23 cellular contexts compared by ENCODE assay signal in genomic region chr22:26800858-26801257, GRCh38.
A peak's percentile ranks its signal among the peaks of the same experiment; 100 is the strongest.
DNase-seq lines count a peak whose midpoint lies in the region; ATAC-seq, FAIRE-seq and TF ChIP-seq lines count a peak whose summit lies in the region.
"Had no signal": no experiment of that assay in that cellular context is flagged by ENCODE, and none has a peak within 500 bp of the region (broad histone marks: within the 10 kb centered on the region; RNA-seq: fewer than 3 reads in every experiment).

No MANE protein-coding gene starts in this region.

- H3K27ac Mint-ChIP-seq in HFFc6 = peak overlapping the region; percentile 24
- H3K27ac Mint-ChIP-seq in mesothelial cell of epicardium = peak overlapping the region; percentile 24
- H3K27ac Mint-ChIP-seq in effector memory CD8-positive, alpha-beta T cell = peak overlapping the region in 1 of 2 donors; percentile 74
- H3K27ac Mint-ChIP-seq in activated naive CD8-positive, alpha-beta T cell treated with anti-CD3 and anti-CD28 coated beads for 36 hours = no peak overlapping the region
- H3K27ac Mint-ChIP-seq: activated naive CD8-positive, alpha-beta T cell treated with anti-CD3 and anti-CD28 coated beads, Interleukin-2, amount 10 ng/mL, durations not matched to agents 7 days and 5 days; natural killer cell had no signal

- TF ChIP-seq EP300 in H1 (IDR thresholded peaks at IDR 0.05; ENCODE audit: borderline replicate concordance in 1 of 2, low read depth in 2 of 2, low read length in 2 of 2) = no peak

- no peak overlapping the region for H3K4ac ChIP-seq in H1 (replicated peaks; ENCODE audit: insufficient read length, low read depth, low read length)

- peak overlapping the region; percentile 26 to 44; a peak in 3 of 4 replicates for H3K4me2 ChIP-seq in H1 (ENCODE audit: insufficient read depth in 1 of 2, low read depth in 2 of 2, low read length in 2 of 2)

- H3K4me1 Mint-ChIP-seq in HFFc6 (ENCODE audit: low read depth) (peaks cover 33% of the 10 kb centered on the region), mesothelial cell of epicardium (peaks cover 17% of the 10 kb centered on the region)
- H3K4me1 Mint-ChIP-seq in effector memory CD8-positive, alpha-beta T cell (ENCODE audit: low read depth in 2 of 2) = no peaks in the 10 kb centered on the region
- no peaks in the 10 kb centered on the region for H3K4me1 Mint-ChIP-seq in activated naive CD8-positive, alpha-beta T cell treated with anti-CD3 and anti-CD28 coated beads for 36 hours
- H3K4me1 Mint-ChIP-seq: activated naive CD8-positive, alpha-beta T cell treated with anti-CD3 and anti-CD28 coated beads, Interleukin-2, amount 10 ng/mL, durations not matched to agents 7 days and 5 days; CD8-positive, alpha-beta memory T cell; natural killer cell had no signal

- H3K18ac ChIP-seq in H1 (ENCODE audit: extremely low read depth, low read length) = peak overlapping the region; percentile 62; the same call in 1 of the 2 replicates

- H3K9ac ChIP-seq in H1 (replicated peaks in 1 of 4; ENCODE audit: extremely low read depth in 1 of 4, low read depth in 3 of 4, low read length in 3 of 4) = peak overlapping the region in 3 of 4 experiments; percentile 9 to 47 (median 28); a peak in 1 of 7 replicates

- no peak overlapping the region for H3K4me3 ChIP-seq in H1 (ENCODE audit: extremely low read depth in 1 of 4, insufficient read depth in 2 of 4, low read depth in 3 of 4, low read length in 4 of 4)
- H3K4me3 ChIP-seq: lung, stomach, vagina had no signal

- H3K36me3 Mint-ChIP-seq in HFFc6 (ENCODE audit: low read depth) (no peaks in the 10 kb centered on the region), mesothelial cell of epicardium (no peaks in the 10 kb centered on the region)
- H3K36me3 Mint-ChIP-seq in effector memory CD8-positive, alpha-beta T cell (ENCODE audit: insufficient read depth) = no peaks in the 10 kb centered on the region
- no peaks in the 10 kb centered on the region for H3K36me3 Mint-ChIP-seq in activated naive CD8-positive, alpha-beta T cell treated with anti-CD3 and anti-CD28 coated beads for 36 hours
- H3K36me3 Mint-ChIP-seq: activated naive CD8-positive, alpha-beta T cell treated with anti-CD3 and anti-CD28 coated beads, Interleukin-2, amount 10 ng/mL, durations not matched to agents 7 days and 5 days; natural killer cell had no signal

- no peak overlapping the region for H3K14ac ChIP-seq in H1 (ENCODE audit: insufficient read length)

- no peak overlapping the region for H2BK12ac ChIP-seq in H1 (ENCODE audit: low read depth, low read length)

- H3K27me3 ChIP-seq in H1 (replicated peaks in 1 of 4; ENCODE audit: control insufficient read depth in 3 of 4, extremely low read depth in 1 of 4, insufficient read depth in 3 of 4, low read length in 3 of 4) = no peaks in the 10 kb centered on the region
- H3K27me3 ChIP-seq: stomach, vagina had no signal

- FAIRE-seq in H1 (lab: Jason Lieb, UNC) = peak; percentile 63
- FAIRE-seq: H54, TTC549 had no signal

- peak; percentile 74 for DNase-seq in AG08396 (ENCODE audit: low spot score)
- DNase-seq in HFFc6 = peak; percentile 8
- DNase-seq in H1 (ENCODE audit: low read depth in 1 of 2, low spot score in 2 of 2) = peak in 1 of 2 experiments; percentile 79
- no peak for DNase-seq in mesothelial cell of epicardium (ENCODE audit: low spot score in 2 of 2, unreplicated experiment in 2 of 2)
- no peak for DNase-seq in effector memory CD8-positive, alpha-beta T cell
- DNase-seq in activated naive CD8-positive, alpha-beta T cell treated with anti-CD3 and anti-CD28 coated beads for 36 hours = no peak
- DNase-seq in SIG-M5 (lab: John Stamatoyannopoulos, UW) = no peak
- no peak for DNase-seq in D341Med (ENCODE audit: low spot score)
- DNase-seq: activated CD4-positive, alpha-beta T cell treated with anti-CD3 and anti-CD28 coated beads, Interleukin-2, amount 50 U/mL, for 4 hours; activated naive CD8-positive, alpha-beta T cell treated with anti-CD3 and anti-CD28 coated beads, Interleukin-2, amount 10 ng/mL, durations not matched to agents 7 days and 5 days; activated T-cell treated with anti-CD3 and anti-CD28 coated beads, Interleukin-2, amount 50 U/mL, for 4 hours; CD8-positive, alpha-beta memory T cell; effector CD8-positive, alpha-beta T cell; MV-4-11; natural killer cell; NCI-H2081 treated with DMSO at 0.1 percent for 48 hours; NCI-H526; PC-3; stomach had no signal

- no peak overlapping the region for H2BK20ac ChIP-seq in H1 (ENCODE audit: low read length)

- H2BK5ac ChIP-seq in H1 (ENCODE audit: low read depth, low read length) = no peak overlapping the region

- H3K9me3 Mint-ChIP-seq in HFFc6 (no peaks in the 10 kb centered on the region), mesothelial cell of epicardium (no peaks in the 10 kb centered on the region)
- no peaks in the 10 kb centered on the region for H3K9me3 Mint-ChIP-seq in effector memory CD8-positive, alpha-beta T cell
- no peaks in the 10 kb centered on the region for H3K9me3 Mint-ChIP-seq in activated naive CD8-positive, alpha-beta T cell treated with anti-CD3 and anti-CD28 coated beads for 36 hours
- H3K9me3 Mint-ChIP-seq: activated naive CD8-positive, alpha-beta T cell treated with anti-CD3 and anti-CD28 coated beads, Interleukin-2, amount 10 ng/mL, durations not matched to agents 7 days and 5 days; activated T-cell treated with anti-CD3 and anti-CD28 coated beads, Interleukin-2, amount 50 U/mL, for 4 hours; CD8-positive, alpha-beta memory T cell; natural killer cell had no signal

- H3K4me3 Mint-ChIP-seq in HFFc6 = no peak overlapping the region
- no peak overlapping the region for H3K4me3 Mint-ChIP-seq in mesothelial cell of epicardium
- H3K4me3 Mint-ChIP-seq in effector memory CD8-positive, alpha-beta T cell = no peak overlapping the region
- H3K4me3 Mint-ChIP-seq in activated naive CD8-positive, alpha-beta T cell treated with anti-CD3 and anti-CD28 coated beads for 36 hours = no peak overlapping the region
- H3K4me3 Mint-ChIP-seq: activated naive CD8-positive, alpha-beta T cell treated with anti-CD3 and anti-CD28 coated beads, Interleukin-2, amount 10 ng/mL, durations not matched to agents 7 days and 5 days; activated T-cell treated with anti-CD3 and anti-CD28 coated beads, Interleukin-2, amount 50 U/mL, for 4 hours; CD8-positive, alpha-beta memory T cell; natural killer cell had no signal

- no peaks in the 10 kb centered on the region for H3K36me3 ChIP-seq in H1 (ENCODE audit: control insufficient read depth in 2 of 4, insufficient read depth in 4 of 4, low read length in 3 of 4)
- H3K36me3 ChIP-seq: stomach, vagina had no signal

- no peak for TF ChIP-seq RAD21 in H1 (IDR thresholded peaks at IDR 0.05 in 1 of 2, conservative IDR thresholded peaks at IDR 0.05 in 1 of 2; ENCODE audit: low read depth in 2 of 2, low read length in 2 of 2)

- TF ChIP-seq POLR2A in H1 (IDR thresholded peaks at IDR 0.05; ENCODE audit: control extremely low read depth in 1 of 2, low read depth in 2 of 2, low read length in 2 of 2) = no peak

- no peak overlapping the region for H4K8ac ChIP-seq in H1 (ENCODE audit: extremely low read depth, insufficient read depth, low read length)

- no peak overlapping the region for H2AFZ ChIP-seq in H1 (ENCODE audit: low read length)

- H2BK120ac ChIP-seq in H1 (replicated peaks; ENCODE audit: low read depth, low read length) = no peak overlapping the region

- no peak for ATAC-seq in effector memory CD8-positive, alpha-beta T cell (replicated peaks)
- ATAC-seq: activated T-cell treated with anti-CD3 and anti-CD28 coated beads, Interleukin-2, amount 50 U/mL, for 4 hours; natural killer cell; PC-3 had no signal

- H3K79me1 ChIP-seq in H1 (ENCODE audit: low read depth, low read length) = no peaks in the 10 kb centered on the region

- H3K27me3 Mint-ChIP-seq in HFFc6 (ENCODE audit: insufficient read depth) (peaks cover 12% of the 10 kb centered on the region), mesothelial cell of epicardium (ENCODE audit: low read depth) (peaks cover 19% of the 10 kb centered on the region)
- H3K27me3 Mint-ChIP-seq in effector memory CD8-positive, alpha-beta T cell = no peaks in the 10 kb centered on the region
- H3K27me3 Mint-ChIP-seq in activated naive CD8-positive, alpha-beta T cell treated with anti-CD3 and anti-CD28 coated beads for 36 hours = no peaks in the 10 kb centered on the region
- H3K27me3 Mint-ChIP-seq: activated naive CD8-positive, alpha-beta T cell treated with anti-CD3 and anti-CD28 coated beads, Interleukin-2, amount 10 ng/mL, durations not matched to agents 7 days and 5 days; CD8-positive, alpha-beta memory T cell had no signal

- CTCF ChIA-PET in H1 (lab: Charles Lee; ENCODE audit: partially characterized antibody) = interaction anchor here (2.1 kb wide), 1 partner anchor 121 kb away, joined by 5 read pairs; no protein-coding TSS in a partner anchor

- peaks cover 2 to 13% (median 7%) of the 10 kb centered on the region in 4 experiments for H3K4me1 ChIP-seq in H1 (replicated peaks in 1 of 4; ENCODE audit: control insufficient read depth in 3 of 4, insufficient read depth in 4 of 4, low read length in 3 of 4)
- H3K4me1 ChIP-seq: vagina had no signal

- H4K5ac ChIP-seq in H1 (ENCODE audit: insufficient read length, low read depth, low read length) = no peak overlapping the region

- H3K56ac ChIP-seq in H1 (replicated peaks; ENCODE audit: insufficient read length, low read depth, low read length) = no peak overlapping the region

- WGBS in H1 (ENCODE audit: extremely low coverage in 1 of 2, insufficient coverage in 1 of 2, insufficient read length in 1 of 2, insufficient replicate concordance in 2 of 2, low coverage in 1 of 2, low lambda C conversion rate in 2 of 2, missing lambda C conversion rate in 1 of 2), 2 experiments = 43% methylated on average over 7 of the region's 7 CpGs; no CpG with 5 or more reads in 1 of the 2 experiments

- no peak overlapping the region for H3K23ac ChIP-seq in H1 (ENCODE audit: insufficient read length)

- H4K20me1 ChIP-seq in H1 (replicated peaks in 1 of 2; ENCODE audit: control insufficient read depth in 1 of 2, insufficient read depth in 2 of 2, low read length in 2 of 2) = no peaks in the 10 kb centered on the region

- H3K27ac ChIP-seq in H1 (ENCODE audit: low read depth, low read length) = no peak overlapping the region
- H3K27ac ChIP-seq: stomach, vagina had no signal

- no peaks in the 10 kb centered on the region for H3K79me2 ChIP-seq in H1 (ENCODE audit: control insufficient read depth in 1 of 2, insufficient read depth in 2 of 2, low read length in 2 of 2)

- H2BK15ac ChIP-seq in H1 (ENCODE audit: low read length) = no peak overlapping the region

- H4K91ac ChIP-seq in H1 (replicated peaks; ENCODE audit: insufficient read length, low read length) = no peak overlapping the region

- H3K9me3 ChIP-seq in H1 (ENCODE audit: insufficient read depth in 2 of 2, low read depth in 1 of 2, low read length in 1 of 2) = no peaks in the 10 kb centered on the region
- H3K9me3 ChIP-seq: stomach, vagina had no signal

- no peak for TF ChIP-seq CTCF in HFFc6 (IDR thresholded peaks at IDR 0.05)
- TF ChIP-seq CTCF in H1 (IDR thresholded peaks at IDR 0.05; ENCODE audit: control extremely low read depth in 1 of 3, insufficient read depth in 1 of 3, low read depth in 1 of 3, low read length in 3 of 3) = no peak
- TF ChIP-seq CTCF in mesothelial cell of epicardium (IDR thresholded peaks at IDR 0.05; ENCODE audit: unreplicated experiment) = no peak

- no peaks in the 10 kb centered on the region; the same call in 1 of the 2 replicates for H3K23me2 ChIP-seq in H1 (ENCODE audit: low read depth, low read length)

- POLR2A ChIA-PET in H1 (lab: Charles Lee; ENCODE audit: partially characterized antibody) = no interaction called here

- no peak overlapping the region for H2AK5ac ChIP-seq in H1 (ENCODE audit: low read depth, low read length)

Comparison
In these comparisons a context has a peak if more than half of its experiments do, and no peak if none do; other contexts are left out.
1. DNase-seq: peak in AG08396 (single experiment) and HFFc6 (single experiment); none in mesothelial cell of epicardium (0 of 2), effector memory CD8-positive, alpha-beta T cell (0 of 3), activated naive CD8-positive, alpha-beta T cell treated with anti-CD3 and anti-CD28 coated beads for 36 hours (single experiment), SIG-M5 (single experiment) and D341Med (single experiment).